Comparison of ENCODE assay signal across 2 cellular contexts in genomic region chr5:154330097-154330667, GRCh38.
TF ChIP-seq lines count a peak whose summit lies in the region.

No MANE protein-coding gene starts in this region.

TF ChIP-seq in HepG2, 621 proteins besides CTCF, POLR2A, EP300 and RAD21:
- TF ChIP-seq, protein P1, sequence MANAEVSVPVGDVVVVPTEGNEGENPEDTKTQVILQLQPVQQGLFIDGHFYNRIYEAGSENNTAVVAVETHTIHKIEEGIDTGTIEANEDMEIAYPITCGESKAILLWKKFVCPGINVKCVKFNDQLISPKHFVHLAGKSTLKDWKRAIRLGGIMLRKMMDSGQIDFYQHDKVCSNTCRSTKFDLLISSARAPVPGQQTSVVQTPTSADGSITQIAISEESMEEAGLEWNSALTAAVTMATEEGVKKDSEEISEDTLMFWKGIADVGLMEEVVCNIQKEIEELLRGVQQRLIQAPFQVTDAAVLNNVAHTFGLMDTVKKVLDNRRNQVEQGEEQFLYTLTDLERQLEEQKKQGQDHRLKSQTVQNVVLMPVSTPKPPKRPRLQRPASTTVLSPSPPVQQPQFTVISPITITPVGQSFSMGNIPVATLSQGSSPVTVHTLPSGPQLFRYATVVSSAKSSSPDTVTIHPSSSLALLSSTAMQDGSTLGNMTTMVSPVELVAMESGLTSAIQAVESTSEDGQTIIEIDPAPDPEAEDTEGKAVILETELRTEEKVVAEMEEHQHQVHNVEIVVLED (CRISPR knock-in tag; IDR thresholded peaks at IDR 0.05; ENCODE audit: borderline replicate concordance): no peak
- TF ChIP-seq ZNF552 (CRISPR knock-in tag; IDR thresholded peaks at IDR 0.05; ENCODE audit: borderline replicate concordance): no peak
- no peak for TF ChIP-seq AKNA (CRISPR knock-in tag; IDR thresholded peaks at IDR 0.05; ENCODE audit: borderline replicate concordance)
- peak; percentile 20; the same call in 1 of the 2 replicates for TF ChIP-seq ZNF768 (CRISPR knock-in tag; IDR thresholded peaks at IDR 0.05)
- no peak for TF ChIP-seq SRSF1 (optimal IDR thresholded peaks at IDR 0.05; ENCODE audit: low read depth, low read length)
- TF ChIP-seq POLR2G (IDR thresholded peaks at IDR 0.05; ENCODE audit: low read depth, low read length): no peak
- TF ChIP-seq HDAC2 (CRISPR knock-in tag; IDR thresholded peaks at IDR 0.05): no peak
- TF ChIP-seq, protein P2, sequence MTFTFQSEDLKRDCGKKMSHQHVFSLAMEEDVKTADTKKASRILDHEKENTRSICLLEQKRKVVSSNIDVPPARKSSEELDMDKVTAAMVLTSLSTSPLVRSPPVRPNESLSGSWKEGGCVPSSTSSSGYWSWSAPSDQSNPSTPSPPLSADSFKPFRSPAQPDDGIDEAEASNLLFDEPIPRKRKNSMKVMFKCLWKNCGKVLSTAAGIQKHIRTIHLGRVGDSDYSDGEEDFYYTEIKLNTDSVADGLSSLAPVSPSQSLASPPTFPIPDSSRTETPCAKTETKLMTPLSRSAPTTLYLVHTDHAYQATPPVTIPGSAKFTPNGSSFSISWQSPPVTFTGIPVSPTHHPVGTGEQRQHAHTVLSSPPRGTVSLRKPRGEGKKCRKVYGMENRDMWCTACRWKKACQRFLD (CRISPR knock-in tag; IDR thresholded peaks at IDR 0.05; ENCODE audit: borderline replicate concordance): no peak
- 0 out of 2 replicates have a peak, but pooled peaks have one; percentile 48 for TF ChIP-seq ZNF629 (CRISPR knock-in tag; conservative IDR thresholded peaks at IDR 0.05)
- no peak for TF ChIP-seq ZNF432 (CRISPR knock-in tag; IDR thresholded peaks at IDR 0.05; ENCODE audit: borderline replicate concordance)
- TF ChIP-seq ZNF558 (CRISPR knock-in tag; IDR thresholded peaks at IDR 0.05; ENCODE audit: borderline replicate concordance): no peak
- TF ChIP-seq GFI1 (CRISPR knock-in tag; IDR thresholded peaks at IDR 0.05; ENCODE audit: borderline replicate concordance): no peak
- TF ChIP-seq, protein P3, sequence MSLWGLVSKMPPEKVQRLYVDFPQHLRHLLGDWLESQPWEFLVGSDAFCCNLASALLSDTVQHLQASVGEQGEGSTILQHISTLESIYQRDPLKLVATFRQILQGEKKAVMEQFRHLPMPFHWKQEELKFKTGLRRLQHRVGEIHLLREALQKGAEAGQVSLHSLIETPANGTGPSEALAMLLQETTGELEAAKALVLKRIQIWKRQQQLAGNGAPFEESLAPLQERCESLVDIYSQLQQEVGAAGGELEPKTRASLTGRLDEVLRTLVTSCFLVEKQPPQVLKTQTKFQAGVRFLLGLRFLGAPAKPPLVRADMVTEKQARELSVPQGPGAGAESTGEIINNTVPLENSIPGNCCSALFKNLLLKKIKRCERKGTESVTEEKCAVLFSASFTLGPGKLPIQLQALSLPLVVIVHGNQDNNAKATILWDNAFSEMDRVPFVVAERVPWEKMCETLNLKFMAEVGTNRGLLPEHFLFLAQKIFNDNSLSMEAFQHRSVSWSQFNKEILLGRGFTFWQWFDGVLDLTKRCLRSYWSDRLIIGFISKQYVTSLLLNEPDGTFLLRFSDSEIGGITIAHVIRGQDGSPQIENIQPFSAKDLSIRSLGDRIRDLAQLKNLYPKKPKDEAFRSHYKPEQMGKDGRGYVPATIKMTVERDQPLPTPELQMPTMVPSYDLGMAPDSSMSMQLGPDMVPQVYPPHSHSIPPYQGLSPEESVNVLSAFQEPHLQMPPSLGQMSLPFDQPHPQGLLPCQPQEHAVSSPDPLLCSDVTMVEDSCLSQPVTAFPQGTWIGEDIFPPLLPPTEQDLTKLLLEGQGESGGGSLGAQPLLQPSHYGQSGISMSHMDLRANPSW (CRISPR knock-in tag; IDR thresholded peaks at IDR 0.05; ENCODE audit: borderline replicate concordance): no peak
- no peak for TF ChIP-seq MBNL3 (CRISPR knock-in tag; conservative IDR thresholded peaks at IDR 0.05)
TF ChIP-seq in HepG2: peak in this region for 2.

TF ChIP-seq in K562, 482 proteins besides CTCF, POLR2A, EP300 and RAD21:
- no peak for TF ChIP-seq CEBPZ (IDR thresholded peaks at IDR 0.05; ENCODE audit: borderline replicate concordance, low read depth, low read length)
- TF ChIP-seq KLF10 (CRISPR knock-in tag; IDR thresholded peaks at IDR 0.05): no peak
- TF ChIP-seq POLR3A (IDR thresholded peaks at IDR 0.05; ENCODE audit: borderline replicate concordance, extremely low read depth, insufficient read depth, insufficient read length): no peak
- no peak for TF ChIP-seq CC2D1A (IDR thresholded peaks at IDR 0.05)
- no peak for TF ChIP-seq PHF20 (IDR thresholded peaks at IDR 0.05; ENCODE audit: partially characterized antibody)
- peak; percentile 92 for TF ChIP-seq RBM25 (IDR thresholded peaks at IDR 0.05; ENCODE audit: low read depth, low read length, severe bottlenecking)
- TF ChIP-seq ZFP36 (IDR thresholded peaks at IDR 0.05; ENCODE audit: low read depth, low read length, partially characterized antibody): peak; percentile 43
- no peak for TF ChIP-seq ARNT (IDR thresholded peaks at IDR 0.05)
- TF ChIP-seq CHD4 (IDR thresholded peaks at IDR 0.05; ENCODE audit: insufficient read depth, insufficient replicate concordance, low read depth, low read length, poor library complexity, severe bottlenecking): peak; percentile 46
- TF ChIP-seq ATF1 (CRISPR knock-in tag; IDR thresholded peaks at IDR 0.05): no peak
- no peak for TF ChIP-seq ATF1 (tag; IDR thresholded peaks at IDR 0.05)
- TF ChIP-seq, protein P4, sequence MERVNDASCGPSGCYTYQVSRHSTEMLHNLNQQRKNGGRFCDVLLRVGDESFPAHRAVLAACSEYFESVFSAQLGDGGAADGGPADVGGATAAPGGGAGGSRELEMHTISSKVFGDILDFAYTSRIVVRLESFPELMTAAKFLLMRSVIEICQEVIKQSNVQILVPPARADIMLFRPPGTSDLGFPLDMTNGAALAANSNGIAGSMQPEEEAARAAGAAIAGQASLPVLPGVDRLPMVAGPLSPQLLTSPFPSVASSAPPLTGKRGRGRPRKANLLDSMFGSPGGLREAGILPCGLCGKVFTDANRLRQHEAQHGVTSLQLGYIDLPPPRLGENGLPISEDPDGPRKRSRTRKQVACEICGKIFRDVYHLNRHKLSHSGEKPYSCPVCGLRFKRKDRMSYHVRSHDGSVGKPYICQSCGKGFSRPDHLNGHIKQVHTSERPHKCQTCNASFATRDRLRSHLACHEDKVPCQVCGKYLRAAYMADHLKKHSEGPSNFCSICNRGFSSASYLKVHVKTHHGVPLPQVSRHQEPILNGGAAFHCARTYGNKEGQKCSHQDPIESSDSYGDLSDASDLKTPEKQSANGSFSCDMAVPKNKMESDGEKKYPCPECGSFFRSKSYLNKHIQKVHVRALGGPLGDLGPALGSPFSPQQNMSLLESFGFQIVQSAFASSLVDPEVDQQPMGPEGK (CRISPR knock-in tag; IDR thresholded peaks at IDR 0.05; ENCODE audit: borderline replicate concordance): no peak
- no peak for TF ChIP-seq ZZZ3 (IDR thresholded peaks at IDR 0.05)
- TF ChIP-seq RHOXF2B (CRISPR knock-in tag; conservative IDR thresholded peaks at IDR 0.05): no peak
- TF ChIP-seq SMARCA5 (IDR thresholded peaks at IDR 0.05): no peak
- TF ChIP-seq PPARD (CRISPR knock-in tag; IDR thresholded peaks at IDR 0.05): no peak
- TF ChIP-seq ZBTB26 (CRISPR knock-in tag; IDR thresholded peaks at IDR 0.05): no peak
- TF ChIP-seq SRSF7 (optimal IDR thresholded peaks at IDR 0.05; ENCODE audit: low read depth, low read length): no peak
- TF ChIP-seq ZBTB8A (IDR thresholded peaks at IDR 0.05; ENCODE audit: partially characterized antibody): no peak
- TF ChIP-seq ZNF668 (CRISPR knock-in tag; IDR thresholded peaks at IDR 0.05): no peak
- no peak for TF ChIP-seq RCOR1 (IDR thresholded peaks at IDR 0.05; ENCODE audit: borderline replicate concordance in 1 of 2, low read depth in 2 of 2, low read length in 2 of 2)
- TF ChIP-seq BCOR (IDR thresholded peaks at IDR 0.05): peak; percentile 76
- TF ChIP-seq, protein P5, sequence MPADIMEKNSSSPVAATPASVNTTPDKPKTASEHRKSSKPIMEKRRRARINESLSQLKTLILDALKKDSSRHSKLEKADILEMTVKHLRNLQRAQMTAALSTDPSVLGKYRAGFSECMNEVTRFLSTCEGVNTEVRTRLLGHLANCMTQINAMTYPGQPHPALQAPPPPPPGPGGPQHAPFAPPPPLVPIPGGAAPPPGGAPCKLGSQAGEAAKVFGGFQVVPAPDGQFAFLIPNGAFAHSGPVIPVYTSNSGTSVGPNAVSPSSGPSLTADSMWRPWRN (IDR thresholded peaks at IDR 0.05; ENCODE audit: low read depth): no peak
- TF ChIP-seq TEAD2 (tag; IDR thresholded peaks at IDR 0.05): no peak
- peak in 1 of 2 experiments; percentile 36; a peak in 1 of 4 replicates for TF ChIP-seq KDM1A (IDR thresholded peaks at IDR 0.05)
- no peak for TF ChIP-seq MEF2D (tag; conservative IDR thresholded peaks at IDR 0.05; ENCODE audit: low read depth)
